8 cellular contexts compared by ENCODE assay signal in the genomic region with DNA sequence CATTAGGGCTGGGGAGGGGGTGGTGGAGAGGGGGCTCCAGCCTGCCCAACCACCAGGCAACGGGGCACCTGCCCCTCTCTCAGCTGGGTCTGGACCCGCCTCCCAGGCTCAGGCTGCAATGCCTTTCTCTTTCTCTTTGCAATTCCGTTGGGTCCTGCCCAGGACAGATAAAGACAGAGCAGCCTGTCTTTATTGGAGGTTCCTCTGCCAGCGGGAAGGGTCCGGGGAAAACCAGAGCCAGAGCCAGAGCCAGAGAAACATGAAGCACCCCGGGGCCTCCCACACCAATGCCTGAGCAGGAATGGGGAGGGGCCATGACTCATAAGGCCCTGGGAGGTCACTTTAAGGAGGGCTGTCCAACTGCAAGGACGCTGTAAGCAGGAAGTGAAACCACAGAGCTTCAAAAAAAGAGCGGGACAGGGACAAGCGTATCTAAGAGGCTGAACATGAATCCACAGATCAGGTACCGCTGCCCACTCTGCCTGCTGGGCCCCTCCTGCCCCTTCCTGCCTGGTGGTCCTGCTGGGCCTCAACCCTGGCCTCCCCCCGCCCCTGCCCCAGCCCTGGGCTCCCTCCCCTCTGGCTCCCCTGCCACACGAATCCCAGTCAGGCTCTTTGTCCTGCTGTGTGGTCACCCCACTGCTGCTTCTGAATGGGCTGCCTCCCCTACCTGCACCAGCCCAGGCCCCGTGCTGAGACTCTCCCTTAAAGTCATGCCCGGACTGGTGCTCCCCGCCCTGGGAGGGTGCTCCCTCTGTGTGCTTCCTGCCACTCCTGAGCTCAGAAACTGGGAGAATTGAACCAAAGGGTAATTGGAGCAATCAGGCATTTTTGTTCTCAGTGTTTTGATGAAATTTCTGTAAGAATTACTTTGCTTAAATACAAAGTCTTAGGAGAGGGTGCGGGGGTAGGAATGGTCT. TPM values are rescaled to one million over a fixed set of nuclear protein-coding genes. Genes with fewer than 3 reads are reported as not detected.
DNase-seq lines count a peak whose midpoint lies in the region; ATAC-seq and TF ChIP-seq lines count a peak whose summit lies in the region.

A gene (plus strand): TSS at position 340 of the 920 bp plus-strand sequence. CDS start 107 bp downstream, at position 447.

- POLR2A ChIA-PET in PC-9 (lab: Charles Lee; ENCODE audit: unreplicated experiment) = interaction anchor here (0.5 to 0.7 kb wide), 4 partner anchors 32 to 1367 kb away, joined by 3 to 6 read pairs (median 4); a partner anchor contains a TSS

- H3K27ac Mint-ChIP-seq in neural progenitor cell = peak within 1 kb of the TSS; percentile 64
- H3K27ac Mint-ChIP-seq in stimulated activated naive CD8-positive, alpha-beta T cell treated with anti-CD3 and anti-CD28 coated beads, Interleukin-15, amount 100 ng/mL, for 72 hours = peak within 1 kb of the TSS; percentile 91 to 93

- H3K27me3 ChIP-seq in PC-9 (ENCODE audit: insufficient read depth, low read depth) (no peaks in the 10 kb centered on the region), neural progenitor cell (no peaks in the 10 kb centered on the region)

- no peak for TF ChIP-seq CTCF in PC-9 (conservative IDR thresholded peaks at IDR 0.05)
- no peak for TF ChIP-seq CTCF in neural progenitor cell (IDR thresholded peaks at IDR 0.05)

- peaks cover 11% of the 10 kb centered on the region for H3K36me3 ChIP-seq in PC-9 (ENCODE audit: low read depth)
- no peaks in the 10 kb centered on the region for H3K36me3 ChIP-seq in neural progenitor cell

- H3K4me1 ChIP-seq in PC-9 (replicated peaks; ENCODE audit: insufficient read depth) = peaks cover 47% of the 10 kb centered on the region
- peaks cover 7% of the 10 kb centered on the region for H3K4me1 ChIP-seq in neural progenitor cell

- H3F3A ChIP-seq in PC-9 (ENCODE audit: insufficient read depth, low read depth) = peaks cover 35% of the 10 kb centered on the region
- H3F3A ChIP-seq in neural progenitor cell (ENCODE audit: low read depth) = peaks cover 7% of the 10 kb centered on the region

- H3K4me2 ChIP-seq in PC-9 = peak within 1 kb of the TSS; percentile 88
- H3K4me2 ChIP-seq in neural progenitor cell = peak within 1 kb of the TSS; percentile 41

- ATAC-seq in GM18502 (IDR thresholded peaks at IDR 0.05; ENCODE audit: poor library complexity, unreplicated experiment) = peak; percentile 50
- ATAC-seq in HG03039 (IDR thresholded peaks at IDR 0.05; ENCODE audit: unreplicated experiment) = peak; percentile 38
- ATAC-seq in stimulated activated naive CD8-positive, alpha-beta T cell treated with anti-CD3 and anti-CD28 coated beads, Interleukin-15, amount 100 ng/mL, for 72 hours = peak; percentile 65

- peak within 1 kb of the TSS; percentile 33 for H3K4me3 Mint-ChIP-seq in neural progenitor cell
- peak within 1 kb of the TSS; percentile 81 to 92 for H3K4me3 Mint-ChIP-seq in stimulated activated naive CD8-positive, alpha-beta T cell treated with anti-CD3 and anti-CD28 coated beads, Interleukin-15, amount 100 ng/mL, for 72 hours

- DNase-seq in PC-9 (peak; percentile 94 to 99), fibroblast of the conjunctiva (ENCODE audit: low read depth) (peak; percentile 96), neural progenitor cell (ENCODE audit: low spot score) (peak; percentile 47), NCI-H524 treated with DMSO at 0.1 percent for 48 hours (lab: John Stamatoyannopoulos, UW) (no peak)
- DNase-seq in activated T-cell treated with anti-CD3 and anti-CD28 coated beads, Interleukin-2, amount 50 U/mL, for 48 hours = peak; percentile 77 to 79
- DNase-seq in stimulated activated naive CD8-positive, alpha-beta T cell treated with anti-CD3 and anti-CD28 coated beads, Interleukin-15, amount 100 ng/mL, for 72 hours = peak; percentile 59 to 78

- H4K20me1 ChIP-seq in PC-9 (ENCODE audit: insufficient read depth) = no peaks in the 10 kb centered on the region
- no peaks in the 10 kb centered on the region for H4K20me1 ChIP-seq in neural progenitor cell (ENCODE audit: low read depth)

- H3K4me1 Mint-ChIP-seq in neural progenitor cell = peaks cover 18% of the 10 kb centered on the region
- peaks cover 67% of the 10 kb centered on the region for H3K4me1 Mint-ChIP-seq in stimulated activated naive CD8-positive, alpha-beta T cell treated with anti-CD3 and anti-CD28 coated beads, Interleukin-15, amount 100 ng/mL, for 72 hours

- H3K27ac ChIP-seq in PC-9 (peak within 1 kb of the TSS; percentile 94), neural progenitor cell (no peak within 1 kb of the TSS)

- no peak within 1 kb of the TSS for H3K9ac ChIP-seq in neural progenitor cell

- peaks cover 11% of the 10 kb centered on the region for H3K27me3 Mint-ChIP-seq in neural progenitor cell (ENCODE audit: insufficient read depth, low read depth)
- H3K27me3 Mint-ChIP-seq in stimulated activated naive CD8-positive, alpha-beta T cell treated with anti-CD3 and anti-CD28 coated beads, Interleukin-15, amount 100 ng/mL, for 72 hours = peaks cover 10% of the 10 kb centered on the region

- CTCF ChIA-PET in PC-9 (lab: Charles Lee) = interaction anchor here (0.9 to 1.1 kb wide), 5 partner anchors 9 to 213 kb away, joined by 3 to 4 read pairs (median 3); no protein-coding TSS in a partner anchor

- peaks cover 9% of the 10 kb centered on the region for H3K9me3 Mint-ChIP-seq in neural progenitor cell
- peaks cover 9 to 24% of the 10 kb centered on the region in 2 donors for H3K9me3 Mint-ChIP-seq in stimulated activated naive CD8-positive, alpha-beta T cell treated with anti-CD3 and anti-CD28 coated beads, Interleukin-15, amount 100 ng/mL, for 72 hours

- BruUV-seq in PC-9 (replicated peaks; lab: Mats Ljungman, UMichigan) = TSS peak; percentile 64

- peaks cover 4% of the 10 kb centered on the region for H3K36me3 Mint-ChIP-seq in neural progenitor cell

- H3K9me2 ChIP-seq in PC-9 (ENCODE audit: insufficient read depth) = no peaks in the 10 kb centered on the region

- H3K4me3 ChIP-seq in PC-9 = peak within 1 kb of the TSS; percentile 58
- no peak within 1 kb of the TSS for H3K4me3 ChIP-seq in neural progenitor cell

- H3K79me2 ChIP-seq in PC-9 (ENCODE audit: low read depth) (peaks cover 14% of the 10 kb centered on the region), neural progenitor cell (ENCODE audit: low read depth) (no peaks in the 10 kb centered on the region)

- H3K9me3 ChIP-seq in PC-9 (ENCODE audit: insufficient read depth, low read depth) (peaks cover 13% of the 10 kb centered on the region), neural progenitor cell (ENCODE audit: low read depth) (no peaks in the 10 kb centered on the region)

- intact Hi-C loops in PC-9 (cut with micrococcal nuclease; ENCODE audit: unreplicated experiment) = loop anchor here (5.0 to 10.0 kb wide), 2 partner anchors 45 to 227 kb away; a partner anchor contains a TSS

- H2AFZ ChIP-seq in PC-9 (no peak within 1 kb of the TSS), neural progenitor cell (replicated peaks) (peak within 1 kb of the TSS; percentile 40)

RNA-seq across cellular contexts. Expression of the gene that starts here (rescaled TPM):
- total RNA-seq in PC-9 (2021) = 66.5 and 83.6 TPM in 2 replicates
- total RNA-seq in neural progenitor cell (ENCODE audit: low replicate concordance) = not detected in 2 replicates

Comparison
In these comparisons a context has a peak if more than half of its experiments do, and no peak if none do; other contexts are left out.
1. RNA of the gene that starts here (total RNA-seq): 66.5 to 83.6 TPM in PC-9; not detected in neural progenitor cell; every median in the first group is over 10 times any median in the second.
2. Peak in DNase-seq and H3K4me2 ChIP-seq in neural progenitor cell; RNA of the gene not detected or under 1 TPM.
3. Peak in every context shown above with its lines, with median percentiles within 50 percentile points of each other: ATAC-seq.